8 cellular contexts compared by ENCODE assay signal in genomic region chr6:69796627-69797390, GRCh38. TPM values are rescaled to one million over a fixed set of nuclear protein-coding genes. Genes with fewer than 3 reads are reported as not detected.
A peak's percentile ranks its signal among the peaks of the same experiment; 100 is the strongest.
DNase-seq lines count a peak whose midpoint lies in the region; ATAC-seq and TF ChIP-seq lines count a peak whose summit lies in the region.

TSS of gene LMBRD1 (minus strand) at chr6:69797010. CDS start at chr6:69796881, 129 bp downstream.

- H3K4me1 ChIP-seq in Loucy (ENCODE audit: insufficient read depth, low read length, poor library complexity, severe bottlenecking), result peaks cover 36% of the 10 kb centered on the region

- H3K9ac ChIP-seq in Loucy (ENCODE audit: low read depth, low read length, poor library complexity, severe bottlenecking), result peak within 1 kb of the TSS; percentile 79

- H3K27me3 Mint-ChIP-seq in natural killer cell treated with Interleukin-12 subunit alpha and Interleukin-12 subunit beta and Interleukin-15 and Interleukin-18, amount 100 ng/mL, for 72 hours, result no peaks in the 10 kb centered on the region

- H3K36me3 ChIP-seq in H7 (replicated peaks; ENCODE audit: control insufficient read depth, insufficient read depth, low read length) (no peaks in the 10 kb centered on the region), Loucy (ENCODE audit: insufficient read depth, low read length) (no peaks in the 10 kb centered on the region)

- H3K27ac Mint-ChIP-seq in natural killer cell treated with Interleukin-12 subunit alpha and Interleukin-12 subunit beta and Interleukin-15 and Interleukin-18, amount 100 ng/mL, for 72 hours, result peak within 1 kb of the TSS; percentile 91 to 94

- TF ChIP-seq CTCF in Loucy (conservative IDR thresholded peaks at IDR 0.05; ENCODE audit: low read length), result peak; percentile 85
- TF ChIP-seq CTCF in fibroblast of pulmonary artery (IDR thresholded peaks at IDR 0.05; ENCODE audit: low read length, missing control alignments), result peak; percentile 40

- H3K36me3 Mint-ChIP-seq in natural killer cell treated with Interleukin-12 subunit alpha and Interleukin-12 subunit beta and Interleukin-15 and Interleukin-18, amount 100 ng/mL, for 72 hours, result peaks cover 5% of the 10 kb centered on the region

- in situ Hi-C loops in G401 (cut with HindIII; ENCODE audit: low sequenced_read_pairs), result no loop called here

- no peaks in the 10 kb centered on the region for H3K9me3 Mint-ChIP-seq in natural killer cell treated with Interleukin-12 subunit alpha and Interleukin-12 subunit beta and Interleukin-15 and Interleukin-18, amount 100 ng/mL, for 72 hours

- H3K4me3 Mint-ChIP-seq in natural killer cell treated with Interleukin-12 subunit alpha and Interleukin-12 subunit beta and Interleukin-15 and Interleukin-18, amount 100 ng/mL, for 72 hours, result peak within 1 kb of the TSS; percentile 98

- peaks cover 28 to 35% of the 10 kb centered on the region in 2 donors for H3K4me1 Mint-ChIP-seq in natural killer cell treated with Interleukin-12 subunit alpha and Interleukin-12 subunit beta and Interleukin-15 and Interleukin-18, amount 100 ng/mL, for 72 hours (ENCODE audit: low read depth in 2 of 2)

- no peaks in the 10 kb centered on the region for H3K9me2 ChIP-seq in Loucy (replicated peaks; ENCODE audit: low read depth, low read length)

- H4K20me1 ChIP-seq in Loucy (ENCODE audit: insufficient read depth, low read length, poor library complexity, severe bottlenecking), result peaks cover 5% of the 10 kb centered on the region

- H3K27me3 ChIP-seq in H7 (ENCODE audit: control insufficient read depth, insufficient read depth, low read length) (no peaks in the 10 kb centered on the region), Loucy (ENCODE audit: insufficient read depth, low read length, poor library complexity, severe bottlenecking) (no peaks in the 10 kb centered on the region)

- H3K4me3 ChIP-seq in H7 (ENCODE audit: insufficient read depth, low read depth, low read length), result peak within 1 kb of the TSS; percentile 70
- peak within 1 kb of the TSS; percentile 79 for H3K4me3 ChIP-seq in Loucy (ENCODE audit: low read length, poor library complexity, severe bottlenecking)
- peak within 1 kb of the TSS; percentile 76 for H3K4me3 ChIP-seq in fibroblast of pulmonary artery (replicated peaks; ENCODE audit: low read depth, low read length)

- H3K9me3 ChIP-seq in Loucy (ENCODE audit: insufficient read depth, low read depth, low read length), result no peaks in the 10 kb centered on the region

- peaks cover 27% of the 10 kb centered on the region for H3K79me2 ChIP-seq in Loucy (ENCODE audit: insufficient read depth, low read length)

- ATAC-seq in natural killer cell treated with Interleukin-12 subunit alpha and Interleukin-12 subunit beta and Interleukin-15 and Interleukin-18, amount 100 ng/mL, for 72 hours, result peak; percentile 96 to 98
- ATAC-seq in stimulated activated naive CD8-positive, alpha-beta T cell treated with anti-CD3 and anti-CD28 coated beads, Interleukin-15, Interleukin-2, amounts not matched to agents 100 U/mL and 50 U/mL, for 24 hours, result peak; percentile 98

- peak within 1 kb of the TSS; percentile 84 for H2AFZ ChIP-seq in Loucy (ENCODE audit: low read length)

- TF ChIP-seq POLR2A in Raji (IDR thresholded peaks at IDR 0.05; ENCODE audit: insufficient read depth, low read depth, low read length), result peak; percentile 78

- H3K4me2 ChIP-seq in Loucy (ENCODE audit: low read depth, low read length, poor library complexity, severe bottlenecking), result peak within 1 kb of the TSS; percentile 87

- DNase-seq in G401 (ENCODE audit: low spot score) (peak; percentile 96), H7 (peak; percentile 91), fibroblast of pulmonary artery (ENCODE audit: low read depth) (peak; percentile 97)
- peak; percentile 98 for DNase-seq in activated effector memory CD4-positive, alpha-beta T cell treated with Interleukin-2 at 50 U/mL for 16 hours
- DNase-seq in natural killer cell treated with Interleukin-12 subunit alpha and Interleukin-12 subunit beta and Interleukin-15 and Interleukin-18, amount 100 ng/mL, for 72 hours (ENCODE audit: low spot score), result peak; percentile 98
- DNase-seq in stimulated activated naive CD8-positive, alpha-beta T cell treated with anti-CD3 and anti-CD28 coated beads, Interleukin-15, Interleukin-2, amounts not matched to agents 100 U/mL and 50 U/mL, for 24 hours, result peak; percentile 99

- no peaks in the 10 kb centered on the region for H3F3A ChIP-seq in Loucy (ENCODE audit: low read depth)

RNA-seq across cellular contexts. Expression of gene LMBRD1, which starts in this region (rescaled TPM):
- total RNA-seq in G401 (2014; rRNA removed; shearing (Covaris generic)), result 12.0 and 19.5 TPM in 2 replicates
- total RNA-seq in H7 (2014; rRNA removed; shearing (Covaris generic)), result 11.3 and 11.8 TPM in 2 replicates
- 10 to 100 TPM; 14.5 to 24.2 TPM for total RNA-seq in natural killer cell treated with Interleukin-12 subunit alpha and Interleukin-12 subunit beta and Interleukin-15 and Interleukin-18, amount 100 ng/mL, for 72 hours

Comparison
In these comparisons a context has a peak if more than half of its experiments do, and no peak if none do; other contexts are left out.
1. Peak in every context shown above with its lines: DNase-seq, ATAC-seq and H3K4me3 ChIP-seq.